In the genomic region with DNA sequence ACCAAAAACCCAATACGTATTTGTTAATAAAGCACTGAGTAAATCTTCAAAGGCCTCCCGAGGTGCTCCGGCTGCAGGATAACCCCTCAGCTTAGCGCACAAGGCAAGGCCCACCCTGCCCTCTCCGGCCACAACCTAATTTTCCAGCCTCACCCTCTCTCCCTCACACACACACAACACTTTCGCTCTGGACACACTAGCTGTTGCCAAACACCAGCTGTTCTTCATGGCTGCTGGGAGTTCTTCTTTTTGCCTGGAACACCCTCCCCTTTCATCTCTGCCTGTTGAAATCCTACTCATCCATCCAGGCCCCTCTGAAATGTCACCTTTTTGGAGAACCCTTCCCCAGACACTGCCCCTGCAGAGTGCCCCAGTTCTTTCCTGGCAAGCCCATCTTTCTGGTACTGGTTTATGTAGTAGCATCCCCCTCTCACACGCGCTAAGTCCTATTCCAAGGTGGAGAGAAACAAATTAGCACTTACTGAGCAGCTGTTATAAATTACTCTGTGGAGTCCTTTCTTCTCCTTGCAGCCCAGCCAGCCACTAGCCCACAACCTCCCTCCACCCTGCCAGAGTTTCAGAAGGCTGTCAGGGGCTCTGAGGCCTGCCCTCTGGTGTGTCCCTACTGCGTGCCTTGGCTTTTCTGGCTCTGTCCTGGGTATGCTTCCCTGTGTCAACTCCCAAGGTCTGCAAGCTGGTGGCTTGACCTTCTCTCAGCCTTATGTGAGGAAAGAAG, we compare ENCODE assay signal across 8 cellular contexts. TPM values are rescaled to one million over a fixed set of nuclear protein-coding genes. Genes with fewer than 3 reads are reported as not detected.
A peak's percentile ranks its signal among the peaks of the same experiment; 100 is the strongest.
DNase-seq lines count a peak whose midpoint lies in the region; ATAC-seq and TF ChIP-seq lines count a peak whose summit lies in the region.

No MANE protein-coding gene starts in this region.

- peak overlapping the region; percentile 71 for H3K4me3 ChIP-seq in left ventricle myocardium inferior

- H3K9me3 ChIP-seq in T-helper 17 cell (ENCODE audit: control insufficient read depth, low read length, poor library complexity, severe bottlenecking), result no peaks in the 10 kb centered on the region
- H3K9me3 ChIP-seq in left ventricle myocardium inferior (replicated peaks), result no peaks in the 10 kb centered on the region

- H3K4me3 Mint-ChIP-seq in activated T-cell treated with anti-CD3 and anti-CD28 coated beads, Interleukin-2, amount 50 U/mL, for 24 hours, result peak overlapping the region; percentile 95
- H3K4me3 Mint-ChIP-seq in T-helper 17 cell, result peak overlapping the region; percentile 98
- H3K4me3 Mint-ChIP-seq in stimulated activated naive CD8-positive, alpha-beta T cell treated with anti-CD3 and anti-CD28 coated beads, Interleukin-15, Interleukin-2, amounts not matched to agents 100 ng/mL and 50 ng/mL, for 24 hours, result peak overlapping the region; percentile 94

- intact Hi-C loops in left ventricle myocardium inferior (cut with micrococcal nuclease), result no loop called here

- H3K9me3 Mint-ChIP-seq in activated T-cell treated with anti-CD3 and anti-CD28 coated beads, Interleukin-2, amount 50 U/mL, for 24 hours, result no peaks in the 10 kb centered on the region
- H3K9me3 Mint-ChIP-seq in stimulated activated naive CD8-positive, alpha-beta T cell treated with anti-CD3 and anti-CD28 coated beads, Interleukin-15, Interleukin-2, amounts not matched to agents 100 ng/mL and 50 ng/mL, for 24 hours, result no peaks in the 10 kb centered on the region

- H3K27ac Mint-ChIP-seq in activated T-cell treated with anti-CD3 and anti-CD28 coated beads, Interleukin-2, amount 50 U/mL, for 24 hours, result peak overlapping the region; percentile 96
- H3K27ac Mint-ChIP-seq in T-helper 17 cell, result peak overlapping the region; percentile 100
- H3K27ac Mint-ChIP-seq in stimulated activated naive CD8-positive, alpha-beta T cell treated with anti-CD3 and anti-CD28 coated beads, Interleukin-15, Interleukin-2, amounts not matched to agents 100 ng/mL and 50 ng/mL, for 24 hours, result peak overlapping the region; percentile 100

- no peaks in the 10 kb centered on the region for H3K36me3 ChIP-seq in left ventricle myocardium inferior

- H3K4me1 ChIP-seq in left ventricle myocardium inferior, result peaks cover 51% of the 10 kb centered on the region

- peaks cover 52% of the 10 kb centered on the region for H3K4me1 Mint-ChIP-seq in activated T-cell treated with anti-CD3 and anti-CD28 coated beads, Interleukin-2, amount 50 U/mL, for 24 hours (ENCODE audit: low read depth)
- H3K4me1 Mint-ChIP-seq in T-helper 17 cell, result peaks cover 48% of the 10 kb centered on the region
- peaks cover 51% of the 10 kb centered on the region for H3K4me1 Mint-ChIP-seq in stimulated activated naive CD8-positive, alpha-beta T cell treated with anti-CD3 and anti-CD28 coated beads, Interleukin-15, Interleukin-2, amounts not matched to agents 100 ng/mL and 50 ng/mL, for 24 hours (ENCODE audit: low read depth)

- no peaks in the 10 kb centered on the region for H3K27me3 ChIP-seq in left ventricle myocardium inferior (ENCODE audit: low read depth)

- H3K36me3 Mint-ChIP-seq in activated T-cell treated with anti-CD3 and anti-CD28 coated beads, Interleukin-2, amount 50 U/mL, for 24 hours (ENCODE audit: low read depth), result peaks cover 61% of the 10 kb centered on the region
- peaks cover 3% of the 10 kb centered on the region for H3K36me3 Mint-ChIP-seq in T-helper 17 cell (ENCODE audit: low read depth)
- peaks cover 24% of the 10 kb centered on the region for H3K36me3 Mint-ChIP-seq in stimulated activated naive CD8-positive, alpha-beta T cell treated with anti-CD3 and anti-CD28 coated beads, Interleukin-15, Interleukin-2, amounts not matched to agents 100 ng/mL and 50 ng/mL, for 24 hours (ENCODE audit: low read depth)

- no peaks in the 10 kb centered on the region for H3K27me3 Mint-ChIP-seq in activated T-cell treated with anti-CD3 and anti-CD28 coated beads, Interleukin-2, amount 50 U/mL, for 24 hours
- no peaks in the 10 kb centered on the region for H3K27me3 Mint-ChIP-seq in T-helper 17 cell
- H3K27me3 Mint-ChIP-seq in stimulated activated naive CD8-positive, alpha-beta T cell treated with anti-CD3 and anti-CD28 coated beads, Interleukin-15, Interleukin-2, amounts not matched to agents 100 ng/mL and 50 ng/mL, for 24 hours, result no peaks in the 10 kb centered on the region

- DNase-seq in activated T-cell treated with anti-CD3 and anti-CD28 coated beads, Interleukin-2, amount 50 U/mL, for 24 hours, result peak; percentile 50
- no peak for DNase-seq in activated T-cell treated with anti-CD3 and anti-CD28 coated beads, Interleukin-2, amount 50 U/mL, for 1 hour
- DNase-seq in T-helper 17 cell (no peak), left ventricle myocardium inferior (peak; percentile 41), RPMI8226 (no peak)

- TF ChIP-seq CTCF in left ventricle myocardium inferior (IDR thresholded peaks at IDR 0.05; ENCODE audit: borderline replicate concordance), result no peak

- ATAC-seq in T-helper 17 cell, result no peak
- no peak for ATAC-seq in HG03457 (IDR thresholded peaks at IDR 0.05; ENCODE audit: unreplicated experiment)
- ATAC-seq in GM21526 (IDR thresholded peaks at IDR 0.05; ENCODE audit: low FRiP score, unreplicated experiment), result no peak

- H3K27ac ChIP-seq in left ventricle myocardium inferior (replicated peaks), result peak overlapping the region; percentile 87

RNA-seq across cellular contexts. Expression of gene CRACR2A, which starts 0.8 kb away (rescaled TPM):
- 10 to 100 TPM; 52.8 to 54.8 TPM for total RNA-seq in T-helper 17 cell
- 7.6 TPM for total RNA-seq in left ventricle myocardium inferior

Comparison
In these comparisons a context has a peak if more than half of its experiments do, and no peak if none do; other contexts are left out.
1. DNase-seq: peak in activated T-cell treated with anti-CD3 and anti-CD28 coated beads, Interleukin-2, amount 50 U/mL, for 24 hours (single experiment) and left ventricle myocardium inferior (single experiment); none in activated T-cell treated with anti-CD3 and anti-CD28 coated beads, Interleukin-2, amount 50 U/mL, for 1 hour (single experiment), T-helper 17 cell (0 of 3) and RPMI8226 (single experiment).
2. Peak in every context shown above with its lines, with median percentiles within 50 percentile points of each other: H3K27ac Mint-ChIP-seq and H3K4me3 Mint-ChIP-seq.